In the genomic region with DNA sequence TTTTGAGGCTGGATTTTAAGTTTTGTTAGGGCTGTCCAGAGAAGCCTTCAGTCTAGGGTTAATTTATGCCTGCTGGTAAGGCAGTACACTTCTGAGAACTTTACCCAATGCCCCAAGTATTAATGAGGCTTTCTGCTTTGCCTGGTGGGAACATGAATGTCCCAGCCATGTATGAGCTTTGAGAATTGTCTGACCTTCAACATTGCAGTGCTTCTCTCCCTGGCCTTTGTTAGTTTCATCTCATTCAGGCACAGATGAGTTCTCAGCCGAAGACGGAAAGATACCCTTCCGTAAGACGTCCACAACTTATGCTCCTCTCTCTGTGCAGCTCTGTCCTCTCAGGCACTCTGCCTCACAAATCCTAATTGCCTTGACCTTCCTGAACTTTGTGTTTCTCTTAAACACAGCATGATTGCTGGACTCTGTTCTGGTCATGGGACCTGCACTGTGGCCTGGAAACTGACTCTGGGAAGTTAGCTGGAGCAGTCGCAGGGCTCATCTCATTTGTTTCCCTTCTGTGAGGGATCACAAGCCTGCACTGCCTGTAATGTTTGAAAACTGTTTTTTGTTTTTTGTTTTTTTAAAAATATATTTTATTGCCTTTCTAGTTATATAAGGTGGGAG, we compare ENCODE assay signal across 1 cellular context.
A peak's percentile ranks its signal among the peaks of the same experiment; 100 is the strongest.
TF ChIP-seq lines count a peak whose summit lies in the region.

No MANE protein-coding gene starts in this region.

TF ChIP-seq in HepG2, 621 proteins besides CTCF, POLR2A, EP300 and RAD21 (continued from another document and continues in another):
- no peak for TF ChIP-seq ZNF224 (CRISPR knock-in tag; IDR thresholded peaks at IDR 0.05)
- no peak for TF ChIP-seq CAMTA2 (CRISPR knock-in tag; IDR thresholded peaks at IDR 0.05; ENCODE audit: borderline replicate concordance)
- TF ChIP-seq ZGPAT (CRISPR knock-in tag; IDR thresholded peaks at IDR 0.05), result no peak; the same call in 1 of the 2 replicates
- no peak for TF ChIP-seq FOXP1 (IDR thresholded peaks at IDR 0.05)
- peak; percentile 91 for TF ChIP-seq FOXP1 (CRISPR knock-in tag; IDR thresholded peaks at IDR 0.05)
- TF ChIP-seq TAF1 (CRISPR knock-in tag; IDR thresholded peaks at IDR 0.05), result no peak
- 0 out of 2 replicates have a peak, but pooled peaks have one; percentile 35 for TF ChIP-seq ZNF317 (CRISPR knock-in tag; IDR thresholded peaks at IDR 0.05)
- no peak for TF ChIP-seq ZBTB42 (CRISPR knock-in tag; IDR thresholded peaks at IDR 0.05)
- TF ChIP-seq SOX6 (IDR thresholded peaks at IDR 0.05), result no peak
- peak; percentile 83 for TF ChIP-seq SOX6 (CRISPR knock-in tag; IDR thresholded peaks at IDR 0.05)
- TF ChIP-seq CREB1 (IDR thresholded peaks at IDR 0.05), result no peak
- TF ChIP-seq CREB1 (CRISPR knock-in tag; IDR thresholded peaks at IDR 0.05), result no peak
- TF ChIP-seq ATF1 (CRISPR knock-in tag; IDR thresholded peaks at IDR 0.05), result no peak
- no peak for TF ChIP-seq MATR3 (CRISPR knock-in tag; IDR thresholded peaks at IDR 0.05)
- TF ChIP-seq ZMAT3 (CRISPR knock-in tag; conservative IDR thresholded peaks at IDR 0.05), result 0 out of 2 replicates have a peak, but pooled peaks have one; percentile 49
- no peak for TF ChIP-seq HCFC1 (IDR thresholded peaks at IDR 0.05; ENCODE audit: low read depth, low read length)
- TF ChIP-seq, protein P1, sequence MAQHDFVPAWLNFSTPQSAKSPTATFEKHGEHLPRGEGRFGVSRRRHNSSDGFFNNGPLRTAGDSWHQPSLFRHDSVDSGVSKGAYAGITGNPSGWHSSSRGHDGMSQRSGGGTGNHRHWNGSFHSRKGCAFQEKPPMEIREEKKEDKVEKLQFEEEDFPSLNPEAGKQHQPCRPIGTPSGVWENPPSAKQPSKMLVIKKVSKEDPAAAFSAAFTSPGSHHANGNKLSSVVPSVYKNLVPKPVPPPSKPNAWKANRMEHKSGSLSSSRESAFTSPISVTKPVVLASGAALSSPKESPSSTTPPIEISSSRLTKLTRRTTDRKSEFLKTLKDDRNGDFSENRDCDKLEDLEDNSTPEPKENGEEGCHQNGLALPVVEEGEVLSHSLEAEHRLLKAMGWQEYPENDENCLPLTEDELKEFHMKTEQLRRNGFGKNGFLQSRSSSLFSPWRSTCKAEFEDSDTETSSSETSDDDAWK (CRISPR knock-in tag; IDR thresholded peaks at IDR 0.05), result no peak
- no peak for TF ChIP-seq ZBTB3 (CRISPR knock-in tag; IDR thresholded peaks at IDR 0.05; ENCODE audit: borderline replicate concordance, low read depth)
- TF ChIP-seq SPEN (CRISPR knock-in tag; IDR thresholded peaks at IDR 0.05; ENCODE audit: low read depth), result peak; percentile 54; the same call in 1 of the 2 replicates
- peak; percentile 51; the same call in 1 of the 2 replicates for TF ChIP-seq PHF21A (CRISPR knock-in tag; IDR thresholded peaks at IDR 0.05)
- no peak for TF ChIP-seq PREB (CRISPR knock-in tag; IDR thresholded peaks at IDR 0.05)
- no peak for TF ChIP-seq ZNF44 (CRISPR knock-in tag; IDR thresholded peaks at IDR 0.05)
- TF ChIP-seq NBN (conservative IDR thresholded peaks at IDR 0.05), result no peak
- TF ChIP-seq TEAD3 (CRISPR knock-in tag; optimal IDR thresholded peaks at IDR 0.05; ENCODE audit: borderline replicate concordance), result peak; percentile 72
- no peak for TF ChIP-seq ZNF678 (CRISPR knock-in tag; IDR thresholded peaks at IDR 0.05)
- TF ChIP-seq, protein P2, sequence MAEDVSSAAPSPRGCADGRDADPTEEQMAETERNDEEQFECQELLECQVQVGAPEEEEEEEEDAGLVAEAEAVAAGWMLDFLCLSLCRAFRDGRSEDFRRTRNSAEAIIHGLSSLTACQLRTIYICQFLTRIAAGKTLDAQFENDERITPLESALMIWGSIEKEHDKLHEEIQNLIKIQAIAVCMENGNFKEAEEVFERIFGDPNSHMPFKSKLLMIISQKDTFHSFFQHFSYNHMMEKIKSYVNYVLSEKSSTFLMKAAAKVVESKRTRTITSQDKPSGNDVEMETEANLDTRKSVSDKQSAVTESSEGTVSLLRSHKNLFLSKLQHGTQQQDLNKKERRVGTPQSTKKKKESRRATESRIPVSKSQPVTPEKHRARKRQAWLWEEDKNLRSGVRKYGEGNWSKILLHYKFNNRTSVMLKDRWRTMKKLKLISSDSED (CRISPR knock-in tag; IDR thresholded peaks at IDR 0.05), result no peak
- no peak for TF ChIP-seq TRIM24 (CRISPR knock-in tag; IDR thresholded peaks at IDR 0.05)
- TF ChIP-seq ZBTB21 (CRISPR knock-in tag; IDR thresholded peaks at IDR 0.05), result no peak
- no peak for TF ChIP-seq PRDM10 (CRISPR knock-in tag; IDR thresholded peaks at IDR 0.05; ENCODE audit: low read depth)
- no peak for TF ChIP-seq ZNF343 (CRISPR knock-in tag; IDR thresholded peaks at IDR 0.05)
- TF ChIP-seq ZNF775 (CRISPR knock-in tag; IDR thresholded peaks at IDR 0.05; ENCODE audit: borderline replicate concordance), result no peak
- TF ChIP-seq NAIF1 (CRISPR knock-in tag; IDR thresholded peaks at IDR 0.05; ENCODE audit: borderline replicate concordance), result no peak
- no peak for TF ChIP-seq AGO2 (optimal IDR thresholded peaks at IDR 0.05; ENCODE audit: low read depth, low read length)
- no peak for TF ChIP-seq ZNF615 (CRISPR knock-in tag; IDR thresholded peaks at IDR 0.05; ENCODE audit: borderline replicate concordance)
- TF ChIP-seq, protein P3, sequence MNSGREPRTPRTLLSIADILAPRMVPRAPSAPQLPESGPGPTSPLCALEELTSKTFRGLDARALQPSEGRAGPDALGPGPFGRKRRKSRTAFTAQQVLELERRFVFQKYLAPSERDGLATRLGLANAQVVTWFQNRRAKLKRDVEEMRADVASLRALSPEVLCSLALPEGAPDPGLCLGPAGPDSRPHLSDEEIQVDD (CRISPR knock-in tag; IDR thresholded peaks at IDR 0.05; ENCODE audit: borderline replicate concordance), result no peak
- no peak for TF ChIP-seq CEBPB (IDR thresholded peaks at IDR 0.05; ENCODE audit: borderline replicate concordance, low read depth, low read length)
- no peak for TF ChIP-seq AFF4 (CRISPR knock-in tag; IDR thresholded peaks at IDR 0.05)
- TF ChIP-seq REXO4 (CRISPR knock-in tag; IDR thresholded peaks at IDR 0.05; ENCODE audit: borderline replicate concordance), result no peak
- TF ChIP-seq, protein P4, sequence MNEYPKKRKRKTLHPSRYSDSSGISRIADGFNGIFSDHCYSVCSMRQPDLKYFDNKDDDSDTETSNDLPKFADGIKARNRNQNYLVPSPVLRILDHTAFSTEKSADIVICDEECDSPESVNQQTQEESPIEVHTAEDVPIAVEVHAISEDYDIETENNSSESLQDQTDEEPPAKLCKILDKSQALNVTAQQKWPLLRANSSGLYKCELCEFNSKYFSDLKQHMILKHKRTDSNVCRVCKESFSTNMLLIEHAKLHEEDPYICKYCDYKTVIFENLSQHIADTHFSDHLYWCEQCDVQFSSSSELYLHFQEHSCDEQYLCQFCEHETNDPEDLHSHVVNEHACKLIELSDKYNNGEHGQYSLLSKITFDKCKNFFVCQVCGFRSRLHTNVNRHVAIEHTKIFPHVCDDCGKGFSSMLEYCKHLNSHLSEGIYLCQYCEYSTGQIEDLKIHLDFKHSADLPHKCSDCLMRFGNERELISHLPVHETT (CRISPR knock-in tag; conservative IDR thresholded peaks at IDR 0.05), result no peak
- no peak for TF ChIP-seq PHF5A (CRISPR knock-in tag; IDR thresholded peaks at IDR 0.05; ENCODE audit: low read depth, unreplicated experiment)
- TF ChIP-seq ZNF335 (CRISPR knock-in tag; IDR thresholded peaks at IDR 0.05), result peak; percentile 42; the same call in 1 of the 2 replicates
- no peak for TF ChIP-seq RELA (CRISPR knock-in tag; IDR thresholded peaks at IDR 0.05)
- TF ChIP-seq ZNF781 (CRISPR knock-in tag; IDR thresholded peaks at IDR 0.05; ENCODE audit: borderline replicate concordance, not compliant biosample characterization), result no peak
- no peak for TF ChIP-seq ZNF749 (CRISPR knock-in tag; IDR thresholded peaks at IDR 0.05; ENCODE audit: borderline replicate concordance)
- TF ChIP-seq ISL2 (CRISPR knock-in tag; IDR thresholded peaks at IDR 0.05), result peak; percentile 75
- TF ChIP-seq NFE2 (CRISPR knock-in tag; IDR thresholded peaks at IDR 0.05), result no peak
- TF ChIP-seq ZNF510 (CRISPR knock-in tag; IDR thresholded peaks at IDR 0.05; ENCODE audit: low read depth), result no peak
- TF ChIP-seq ARID2 (CRISPR knock-in tag; IDR thresholded peaks at IDR 0.05; ENCODE audit: borderline replicate concordance), result no peak
- peak; percentile 64; the same call in 1 of the 2 replicates for TF ChIP-seq ATF2 (CRISPR knock-in tag; IDR thresholded peaks at IDR 0.05)
- no peak for TF ChIP-seq ZNF460 (CRISPR knock-in tag; IDR thresholded peaks at IDR 0.05; ENCODE audit: borderline replicate concordance)
- TF ChIP-seq HMG20A (CRISPR knock-in tag; IDR thresholded peaks at IDR 0.05; ENCODE audit: borderline replicate concordance), result peak; percentile 88; the same call in 1 of the 2 replicates
- no peak for TF ChIP-seq SMARCC2 (IDR thresholded peaks at IDR 0.05)
- TF ChIP-seq YY1 (IDR thresholded peaks at IDR 0.05; ENCODE audit: insufficient read depth, insufficient replicate concordance, low read depth, low read length), result no peak
- peak; percentile 43; the same call in 1 of the 2 replicates for TF ChIP-seq YEATS2 (CRISPR knock-in tag; IDR thresholded peaks at IDR 0.05; ENCODE audit: borderline replicate concordance)
